Comparison of ENCODE assay signal across 9 cellular contexts in the genomic region with DNA sequence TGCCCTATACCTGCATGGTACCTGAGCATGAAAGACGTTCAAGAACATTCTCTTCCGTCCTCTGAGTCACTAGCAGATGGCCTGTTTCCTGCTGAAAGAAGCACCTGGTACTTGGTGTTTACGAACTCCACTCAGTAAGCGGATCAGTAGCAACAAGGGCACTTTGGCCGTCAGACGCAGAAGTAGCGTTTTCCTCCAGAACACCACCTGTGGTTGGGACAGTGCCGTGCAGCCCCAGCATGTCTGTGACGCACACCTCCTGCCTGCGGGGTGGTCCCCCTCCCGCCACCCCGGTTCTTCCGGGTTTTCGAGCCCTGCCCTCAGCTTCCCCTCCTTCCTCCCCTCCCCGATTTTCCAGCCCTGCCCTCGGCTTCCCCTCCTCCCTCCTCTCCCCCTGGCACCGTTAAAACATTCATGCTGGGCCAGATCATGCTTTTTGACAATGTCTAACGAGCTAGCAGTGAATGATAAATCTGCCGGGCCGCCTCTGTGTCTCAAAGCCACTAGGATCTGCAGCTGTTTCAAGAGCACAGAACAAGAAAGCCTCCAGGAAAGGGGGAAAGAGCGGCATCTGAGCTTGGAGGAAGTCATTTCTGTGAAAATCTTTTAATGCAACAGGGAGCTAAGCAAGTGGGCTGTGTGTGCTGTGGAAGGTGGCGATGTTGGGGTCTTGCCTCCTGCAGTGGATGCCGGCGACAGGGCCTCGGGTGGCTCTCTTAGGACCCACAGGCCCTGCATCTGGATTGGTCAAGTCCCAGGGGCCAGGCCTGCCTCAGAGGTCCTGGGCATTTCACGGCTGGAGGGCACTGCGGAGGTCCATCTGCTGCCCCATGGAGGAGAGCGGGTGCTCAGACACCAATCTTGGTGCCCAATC.
DNase-seq lines count a peak whose midpoint lies in the region; ATAC-seq and TF ChIP-seq lines count a peak whose summit lies in the region.
"Had no signal": no experiment of that assay in that cellular context is flagged by ENCODE, and none has a peak within 500 bp of the region (broad histone marks: within the 10 kb centered on the region; RNA-seq: fewer than 3 reads in every experiment).

No MANE protein-coding gene starts in this region.

- peaks cover 0 to 11% (median 0%) of the 10 kb centered on the region in 5 experiments for H3K9me3 Mint-ChIP-seq in brain

- H3K27me3 Mint-ChIP-seq in brain: peaks cover 4% of the 10 kb centered on the region

- H3K27ac Mint-ChIP-seq in brain: peak overlapping the region in 3 of 5 experiments; percentile 53 to 84 (median 74)

- no peak for TF ChIP-seq CTCF in brain (conservative IDR thresholded peaks at IDR 0.05)

- H3K4me1 Mint-ChIP-seq in brain: peaks cover 32% of the 10 kb centered on the region

- H3K4me3 Mint-ChIP-seq in brain: no peak overlapping the region

- DNase-seq in NOMO-1 treated with dmso at 0.1 percent for 144 hours (lab: John Stamatoyannopoulos, UW; ENCODE audit: unreplicated experiment) (peak; percentile 71), pons (ENCODE audit: low spot score) (peak; percentile 15), GM19240 (ENCODE audit: insufficient read length, low spot score) (no peak), COLO829 (ENCODE audit: low spot score) (no peak)

- H3K36me3 Mint-ChIP-seq in brain: no peaks in the 10 kb centered on the region

- ATAC-seq in GM18867 (IDR thresholded peaks at IDR 0.05; ENCODE audit: unreplicated experiment): peak; percentile 83
- peak; percentile 71 for ATAC-seq in HG03103 (IDR thresholded peaks at IDR 0.05; ENCODE audit: low read depth, unreplicated experiment)
- no peak for ATAC-seq in GM18517 (IDR thresholded peaks at IDR 0.05; ENCODE audit: unreplicated experiment)
- ATAC-seq: HCT116 had no signal

Comparison
In these comparisons a context has a peak if more than half of its experiments do, and no peak if none do; other contexts are left out.
1. DNase-seq: peak in NOMO-1 treated with dmso at 0.1 percent for 144 hours (single experiment) and pons (single experiment); none in GM19240 (single experiment) and COLO829 (single experiment).